In genomic region chr9:109027176-109027575, GRCh38 we compare ENCODE assay signal across 15 cellular contexts. TPM values are rescaled to one million over a fixed set of nuclear protein-coding genes. Genes with fewer than 3 reads are reported as not detected.
DNase-seq lines count a peak whose midpoint lies in the region; ATAC-seq and TF ChIP-seq lines count a peak whose summit lies in the region.
"Had no signal": no experiment of that assay in that cellular context is flagged by ENCODE, and none has a peak within 500 bp of the region (broad histone marks: within the 10 kb centered on the region; RNA-seq: fewer than 3 reads in every experiment).

No MANE protein-coding gene starts in this region.

- H3K4me3 ChIP-seq in neuronal stem cell (ENCODE audit: low read length in 2 of 2), result no peak overlapping the region

- no peaks in the 10 kb centered on the region for H3K9me3 ChIP-seq in CD4-positive, alpha-beta T cell (ENCODE audit: control insufficient read depth, low read length)
- no peaks in the 10 kb centered on the region for H3K9me3 ChIP-seq in neuronal stem cell (replicated peaks in 1 of 2; ENCODE audit: control insufficient read depth in 2 of 2, insufficient read depth in 1 of 2, low read depth in 1 of 2, low read length in 2 of 2)

- no peak overlapping the region for H2AK5ac ChIP-seq in neuronal stem cell (ENCODE audit: low read depth, low read length)

- H2BK15ac ChIP-seq in neuronal stem cell (ENCODE audit: low read length), result no peak overlapping the region

- no peak overlapping the region for H3K4ac ChIP-seq in neuronal stem cell (ENCODE audit: low read length)

- no peaks in the 10 kb centered on the region for H3K27me3 ChIP-seq in CD4-positive, alpha-beta T cell (ENCODE audit: control insufficient read depth, insufficient read depth, low read length)
- no peaks in the 10 kb centered on the region for H3K27me3 ChIP-seq in neuronal stem cell (ENCODE audit: control insufficient read depth in 3 of 3, insufficient read depth in 3 of 3, low read depth in 1 of 3, low read length in 3 of 3)

- peaks cover 24% of the 10 kb centered on the region for H3K4me1 Mint-ChIP-seq in CD4-positive, alpha-beta T cell (ENCODE audit: low read depth)
- H3K4me1 Mint-ChIP-seq: activated B cell treated with CpG ODN at 0.5 μM for 24 hours had no signal

- no peak overlapping the region for H4K8ac ChIP-seq in neuronal stem cell (ENCODE audit: low read depth, low read length)

- H3K27ac ChIP-seq in CD4-positive, alpha-beta T cell (ENCODE audit: low read depth, low read length), result no peak overlapping the region
- peak overlapping the region; percentile 31 for H3K27ac ChIP-seq in neuronal stem cell (replicated peaks; ENCODE audit: low read length)

- intact Hi-C loops in CD4-positive, alpha-beta T cell (cut with DNase I, micrococcal nuclease), result no loop called here

- no peak overlapping the region for H3K18ac ChIP-seq in neuronal stem cell (ENCODE audit: low read length)

- H3K9ac ChIP-seq in neuronal stem cell (ENCODE audit: low read depth, low read length, poor library complexity), result no peak overlapping the region

- no peak for ATAC-seq in CD4-positive, alpha-beta T cell (ENCODE audit: poor library complexity)
- ATAC-seq in GM18873 (IDR thresholded peaks at IDR 0.05; ENCODE audit: low FRiP score, unreplicated experiment) (no peak), GM21515 (IDR thresholded peaks at IDR 0.05; ENCODE audit: unreplicated experiment) (no peak)
- ATAC-seq: activated CD8-positive, alpha-beta T cell treated with anti-CD3 and anti-CD28 coated beads for 36 hours; activated naive CD4-positive, alpha-beta T cell treated with anti-CD3 and anti-CD28 coated beads, Interleukin-2, amount 50 U/mL, for 72 hours; activated T-cell treated with anti-CD3 and anti-CD28 coated beads, Interleukin-2, amount 50 U/mL, for 4 hours had no signal

- no peak overlapping the region for H3K4me2 ChIP-seq in neuronal stem cell (ENCODE audit: insufficient read depth, low read length, poor library complexity, severe bottlenecking)

- no peak overlapping the region for H3K14ac ChIP-seq in neuronal stem cell (ENCODE audit: low read length)

- H2BK12ac ChIP-seq in neuronal stem cell (ENCODE audit: low read length), result no peak overlapping the region

- H3K79me1 ChIP-seq in neuronal stem cell (ENCODE audit: low read depth, low read length), result no peaks in the 10 kb centered on the region

- no peak overlapping the region for H3K23ac ChIP-seq in neuronal stem cell (ENCODE audit: low read depth, low read length, poor library complexity)

- TF ChIP-seq CTCF in CD4-positive, alpha-beta T cell (IDR thresholded peaks at IDR 0.05), result no peak

- POLR2A ChIA-PET in CD4-positive, alpha-beta T cell (lab: Charles Lee), result no interaction called here

- CTCF ChIA-PET in CD4-positive, alpha-beta T cell (lab: Charles Lee), result no interaction called here

- no peak for DNase-seq in CD4-positive, alpha-beta T cell
- DNase-seq in amniotic epithelial cell (ENCODE audit: low read depth) (peak; percentile 60), fibroblast of the conjunctiva (ENCODE audit: low read depth) (peak; percentile 26), neuronal stem cell (ENCODE audit: low spot score) (no peak), NCI-H2196 (lab: John Stamatoyannopoulos, UW; ENCODE audit: unreplicated experiment) (no peak), NCI-H1048 (lab: John Stamatoyannopoulos, UW) (no peak)
- DNase-seq: activated B cell treated with CpG ODN at 0.5 μM for 24 hours; activated CD8-positive, alpha-beta T cell treated with anti-CD3 and anti-CD28 coated beads for 36 hours; activated T-cell treated with anti-CD3 and anti-CD28 coated beads, Interleukin-2, amount 50 U/mL, for 4 hours; HCEC 1CT; naive B cell; NCI-H2227 treated with DMSO at 0.1 percent for 48 hours had no signal

- no peak overlapping the region for H4K91ac ChIP-seq in neuronal stem cell (ENCODE audit: low read depth, low read length, poor library complexity)

- peaks cover 0 to 69% of the 10 kb centered on the region in 2 donors for H3K36me3 ChIP-seq in neuronal stem cell (replicated peaks in 1 of 2; ENCODE audit: control insufficient read depth in 2 of 2, insufficient read depth in 2 of 2, low read length in 2 of 2)

- peaks cover 76% of the 10 kb centered on the region for H3K36me3 Mint-ChIP-seq in CD4-positive, alpha-beta T cell (ENCODE audit: low read depth)
- H3K36me3 Mint-ChIP-seq: activated naive CD4-positive, alpha-beta T cell treated with anti-CD3 and anti-CD28 coated beads, Interleukin-2, amount 50 U/mL, for 72 hours had no signal

- peaks cover 0 to 15% of the 10 kb centered on the region in 2 donors for H3K4me1 ChIP-seq in neuronal stem cell (ENCODE audit: control insufficient read depth in 2 of 2, insufficient read depth in 1 of 2, low read depth in 1 of 2, low read length in 2 of 2)

- H3K4me3 Mint-ChIP-seq in CD4-positive, alpha-beta T cell, result no peak overlapping the region
- H3K4me3 Mint-ChIP-seq: activated B cell treated with CpG ODN at 0.5 μM for 24 hours; activated CD8-positive, alpha-beta T cell treated with anti-CD3 and anti-CD28 coated beads for 36 hours; activated T-cell treated with anti-CD3 and anti-CD28 coated beads, Interleukin-2, amount 50 U/mL, for 4 hours; naive B cell had no signal

- no peak overlapping the region for H2BK120ac ChIP-seq in neuronal stem cell (ENCODE audit: low read depth, low read length)

- H3K9me3 Mint-ChIP-seq in CD4-positive, alpha-beta T cell, result no peaks in the 10 kb centered on the region
- H3K9me3 Mint-ChIP-seq: activated B cell treated with CpG ODN at 0.5 μM for 24 hours; activated CD8-positive, alpha-beta T cell treated with anti-CD3 and anti-CD28 coated beads for 36 hours; activated naive CD4-positive, alpha-beta T cell treated with anti-CD3 and anti-CD28 coated beads, Interleukin-2, amount 50 U/mL, for 72 hours; activated T-cell treated with anti-CD3 and anti-CD28 coated beads, Interleukin-2, amount 50 U/mL, for 4 hours; naive B cell had no signal

- no peak overlapping the region for H2AFZ ChIP-seq in neuronal stem cell (ENCODE audit: low read length)

- no peaks in the 10 kb centered on the region for H3K27me3 Mint-ChIP-seq in CD4-positive, alpha-beta T cell
- H3K27me3 Mint-ChIP-seq: activated B cell treated with CpG ODN at 0.5 μM for 24 hours; activated CD8-positive, alpha-beta T cell treated with anti-CD3 and anti-CD28 coated beads for 36 hours; naive B cell had no signal

- H3K27ac Mint-ChIP-seq in CD4-positive, alpha-beta T cell, result peak overlapping the region; percentile 15
- H3K27ac Mint-ChIP-seq: activated B cell treated with CpG ODN at 0.5 μM for 24 hours; activated CD8-positive, alpha-beta T cell treated with anti-CD3 and anti-CD28 coated beads for 36 hours had no signal

- WGBS in neuronal stem cell (ENCODE audit: extremely low coverage in 2 of 2, insufficient read length in 2 of 2, insufficient replicate concordance in 1 of 2), 2 donors, result no CpG with 5 or more reads among the region's 2 CpGs

- no peak overlapping the region for H2BK5ac ChIP-seq in neuronal stem cell (ENCODE audit: low read length)

RNA-seq across cellular contexts. Expression of gene CTNNAL1, which starts 13.9 kb away (rescaled TPM):
- 1 to 10 TPM; 4.9 to 5.3 TPM for total RNA-seq in CD4-positive, alpha-beta T cell
- 64.7 TPM for polyA plus RNA-seq in neuronal stem cell (2013, experiment 1 of 2)
- polyA plus RNA-seq in neuronal stem cell (2013, experiment 2 of 2), result 66.2 TPM

Comparison
In these comparisons a context has a peak if more than half of its experiments do, and no peak if none do; other contexts are left out.
1. DNase-seq: peak in amniotic epithelial cell (single experiment) and fibroblast of the conjunctiva (single experiment); none in CD4-positive, alpha-beta T cell (0 of 10), neuronal stem cell (single experiment), NCI-H2196 (single experiment) and NCI-H1048 (single experiment).